Comparison of ENCODE assay signal across 23 cellular contexts in the genomic region with DNA sequence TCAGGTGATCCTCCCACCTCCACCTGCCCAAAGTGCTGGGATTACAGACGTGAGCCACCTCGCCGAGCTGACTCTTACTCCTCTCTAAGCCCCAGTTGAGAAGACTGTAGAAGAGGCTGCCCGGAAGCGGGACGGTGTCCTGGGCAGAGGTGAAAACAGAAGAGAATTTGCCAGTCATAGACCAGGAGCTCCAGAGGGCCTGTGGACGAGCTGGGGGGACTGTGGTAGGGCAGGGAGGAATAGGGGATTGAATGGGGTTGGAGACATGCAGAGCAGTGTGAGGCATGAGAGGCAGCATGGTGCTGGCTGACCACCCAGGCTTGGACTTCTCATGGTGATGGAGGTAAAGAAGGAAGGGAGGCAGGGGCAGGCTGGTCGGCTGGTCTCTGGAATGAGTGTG.
"Had no signal": no experiment of that assay in that cellular context is flagged by ENCODE, and none has a peak within 500 bp of the region (broad histone marks: within the 10 kb centered on the region; RNA-seq: fewer than 3 reads in every experiment).

No MANE protein-coding gene starts in this region.

- H3K4me3 ChIP-seq: gastroesophageal sphincter, heart left ventricle, left lung, psoas muscle, sigmoid colon, testis, tibial artery had no signal

- H3K4me1 Mint-ChIP-seq: natural killer cell; stimulated activated effector memory CD8-positive, alpha-beta T cell treated with anti-CD3 and anti-CD28 coated beads, Interleukin-12 subunit alpha, Interleukin-12 subunit beta, amount 100 ng/mL, for 72 hours had no signal

- H3K9me3 ChIP-seq: gastroesophageal sphincter, heart left ventricle, left lung, psoas muscle, sigmoid colon, testis, tibial artery had no signal

- H3K4me3 Mint-ChIP-seq: natural killer cell; stimulated activated effector memory CD8-positive, alpha-beta T cell treated with anti-CD3 and anti-CD28 coated beads, Interleukin-12 subunit alpha, Interleukin-12 subunit beta, amount 100 ng/mL, for 72 hours; type B pancreatic cell had no signal

- DNase-seq: cortex of kidney; foreskin keratinocyte; heart left ventricle; hippocampal formation; left cardiac atrium; left lung; mesendoderm; midbrain; natural killer cell; psoas muscle; right cardiac atrium; sigmoid colon; stimulated activated CD4-positive, alpha-beta T cell treated with anti-CD3 and anti-CD28 coated beads, Interleukin-2, amount 100 ng/mL, for 24 hours; stimulated activated CD4-positive, alpha-beta T cell treated with anti-CD3 and anti-CD28 coated beads, Interleukin-4, amount 100 ng/mL, for 24 hours; stimulated activated naive CD8-positive, alpha-beta T cell treated with anti-CD3 and anti-CD28 coated beads, Interleukin-15, Interleukin-2, amounts not matched to agents 100 U/mL and 50 U/mL, for 24 hours; substantia nigra; testis; tibial artery had no signal

- H3K27ac ChIP-seq: epithelial cell of prostate, foreskin keratinocyte, gastroesophageal sphincter, heart left ventricle, left lung, psoas muscle, sigmoid colon, testis, tibial artery had no signal

- H3K9me3 Mint-ChIP-seq: natural killer cell; stimulated activated effector memory CD8-positive, alpha-beta T cell treated with anti-CD3 and anti-CD28 coated beads, Interleukin-12 subunit alpha, Interleukin-12 subunit beta, amount 100 ng/mL, for 72 hours; type B pancreatic cell had no signal

- H3K27me3 ChIP-seq: sigmoid colon, testis had no signal

- H3K27ac Mint-ChIP-seq: natural killer cell; stimulated activated effector memory CD8-positive, alpha-beta T cell treated with anti-CD3 and anti-CD28 coated beads, Interleukin-12 subunit alpha, Interleukin-12 subunit beta, amount 100 ng/mL, for 72 hours; type B pancreatic cell had no signal

- ATAC-seq: esophagus mucosa; foreskin keratinocyte; gastroesophageal sphincter; heart left ventricle; left cardiac atrium; left lung; natural killer cell; psoas muscle; right cardiac atrium; stimulated activated effector memory CD8-positive, alpha-beta T cell treated with anti-CD3 and anti-CD28 coated beads, Interleukin-12 subunit alpha, Interleukin-12 subunit beta, amount 100 ng/mL, for 72 hours; stimulated activated naive CD8-positive, alpha-beta T cell treated with anti-CD3 and anti-CD28 coated beads, Interleukin-15, Interleukin-2, amounts not matched to agents 100 U/mL and 50 U/mL, for 24 hours had no signal

- H3K4me1 ChIP-seq: foreskin keratinocyte, gastroesophageal sphincter, heart left ventricle, left lung, psoas muscle, sigmoid colon, testis had no signal

- H3K36me3 ChIP-seq: gastroesophageal sphincter, heart left ventricle, left lung, sigmoid colon, tibial artery had no signal

- H3K36me3 Mint-ChIP-seq: natural killer cell; stimulated activated effector memory CD8-positive, alpha-beta T cell treated with anti-CD3 and anti-CD28 coated beads, Interleukin-12 subunit alpha, Interleukin-12 subunit beta, amount 100 ng/mL, for 72 hours; type B pancreatic cell had no signal
